23 cellular contexts compared by ENCODE assay signal in the genomic region with DNA sequence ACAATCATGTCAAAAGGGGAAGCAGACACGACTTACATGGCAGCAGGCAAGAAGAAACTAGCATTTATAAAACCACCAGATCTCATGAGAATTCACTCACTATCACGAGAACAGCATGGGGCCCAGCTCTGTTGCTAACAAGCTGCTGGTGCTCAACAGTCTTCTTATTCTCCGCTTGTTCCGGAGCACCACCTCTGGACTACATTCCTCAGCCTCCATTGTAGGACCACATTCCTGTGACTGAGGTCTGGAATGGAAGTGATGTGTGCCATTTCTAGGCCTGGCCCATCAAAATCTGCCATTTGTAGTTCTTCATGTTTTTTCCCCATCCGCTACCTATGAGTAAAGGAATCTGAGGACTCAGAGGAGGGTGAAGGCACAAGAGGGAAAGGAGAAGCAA.
DNase-seq lines count a peak whose midpoint lies in the region; FAIRE-seq and TF ChIP-seq lines count a peak whose summit lies in the region.
"Had no signal": no experiment of that assay in that cellular context is flagged by ENCODE, and none has a peak within 500 bp of the region (broad histone marks: within the 10 kb centered on the region; RNA-seq: fewer than 3 reads in every experiment).

No MANE protein-coding gene starts in this region.

- H3K14ac ChIP-seq in H9 (ENCODE audit: insufficient read depth, low read length) (no peak overlapping the region), H1 (ENCODE audit: insufficient read length) (no peak overlapping the region), trophoblast cell (ENCODE audit: low read length) (no peak overlapping the region)

- H3K4ac ChIP-seq in H9 (ENCODE audit: low read depth, low read length) = no peak overlapping the region
- no peak overlapping the region for H3K4ac ChIP-seq in H1 (replicated peaks; ENCODE audit: insufficient read length, low read depth, low read length)
- no peak overlapping the region for H3K4ac ChIP-seq in mesendoderm (ENCODE audit: low read depth, low read length)
- H3K4ac ChIP-seq in trophoblast cell (ENCODE audit: low read depth, low read length) = no peak overlapping the region

- H3K9ac ChIP-seq in H9 (ENCODE audit: extremely low read depth, insufficient read length, low read length) (no peak overlapping the region), H1 (replicated peaks in 1 of 4; ENCODE audit: extremely low read depth in 1 of 4, low read depth in 3 of 4, low read length in 3 of 4) (no peak overlapping the region), mesendoderm (ENCODE audit: low read length) (no peak overlapping the region), trophoblast cell (ENCODE audit: low read length) (no peak overlapping the region)
- H3K9ac ChIP-seq: BLaER1 treated with 17β-estradiol and CSF1 and Interleukin-3, amounts not matched to agents 10 nM and 100 nM had no signal

- peaks cover 5 to 9% of the 10 kb centered on the region in 2 experiments for H3K4me1 Mint-ChIP-seq in H9
- H3K4me1 Mint-ChIP-seq: B cell had no signal

- H3K27me3 Mint-ChIP-seq in H9 (ENCODE audit: low read depth) = no peaks in the 10 kb centered on the region
- H3K27me3 Mint-ChIP-seq: B cell; CD4-positive, alpha-beta T cell had no signal

- H3K79me2 ChIP-seq in H9 (ENCODE audit: insufficient read depth, low read length) (no peaks in the 10 kb centered on the region), H1 (ENCODE audit: control insufficient read depth in 1 of 2, insufficient read depth in 2 of 2, low read length in 2 of 2) (no peaks in the 10 kb centered on the region), mesendoderm (ENCODE audit: control insufficient read depth, insufficient read depth, low read length) (no peaks in the 10 kb centered on the region), trophoblast cell (ENCODE audit: control insufficient read depth, insufficient read depth, low read length, poor library complexity) (no peaks in the 10 kb centered on the region)

- H3K9me3 ChIP-seq in H9 (ENCODE audit: control insufficient read depth, low read depth, low read length) (no peaks in the 10 kb centered on the region), H1 (ENCODE audit: insufficient read depth in 2 of 2, low read depth in 1 of 2, low read length in 1 of 2) (no peaks in the 10 kb centered on the region), trophoblast cell (ENCODE audit: insufficient read depth, low read depth, low read length) (no peaks in the 10 kb centered on the region), vagina (no peaks in the 10 kb centered on the region)
- H3K9me3 ChIP-seq: A549, Caco-2 had no signal

- peaks cover 0 to 30% of the 10 kb centered on the region in 2 experiments; a peak in 3 of 5 replicates for H3K9me3 Mint-ChIP-seq in H9
- H3K9me3 Mint-ChIP-seq: CD4-positive, alpha-beta T cell; CD8-positive, alpha-beta T cell had no signal

- TF ChIP-seq EP300 in H1 (IDR thresholded peaks at IDR 0.05; ENCODE audit: borderline replicate concordance in 1 of 2, low read depth in 2 of 2, low read length in 2 of 2) = no peak

- no peak overlapping the region for H2BK120ac ChIP-seq in H9 (ENCODE audit: low read depth, low read length, poor library complexity, severe bottlenecking)
- H2BK120ac ChIP-seq in H1 (replicated peaks; ENCODE audit: low read depth, low read length) = no peak overlapping the region
- H2BK120ac ChIP-seq in mesendoderm (ENCODE audit: low read depth, low read length) = no peak overlapping the region
- H2BK120ac ChIP-seq in trophoblast cell (ENCODE audit: insufficient read depth, low read length, poor library complexity) = no peak overlapping the region

- no peak overlapping the region for H3K56ac ChIP-seq in H9 (ENCODE audit: insufficient read length, low read depth, low read length)
- no peak overlapping the region for H3K56ac ChIP-seq in H1 (replicated peaks; ENCODE audit: insufficient read length, low read depth, low read length)
- no peak overlapping the region for H3K56ac ChIP-seq in mesendoderm (ENCODE audit: low read length)

- H3K36me3 Mint-ChIP-seq in H9 (ENCODE audit: insufficient read depth in 1 of 3, low read depth in 3 of 3) = peaks cover 0 to 4% (median 0%) of the 10 kb centered on the region in 3 experiments; a peak in 1 of 7 replicates
- H3K36me3 Mint-ChIP-seq: CD8-positive, alpha-beta T cell had no signal

- H4K20me1 ChIP-seq in H9 (ENCODE audit: control insufficient read depth, insufficient read depth, insufficient read length) (no peaks in the 10 kb centered on the region), H1 (replicated peaks in 1 of 2; ENCODE audit: control insufficient read depth in 1 of 2, insufficient read depth in 2 of 2, low read length in 2 of 2) (no peaks in the 10 kb centered on the region)
- H4K20me1 ChIP-seq: BLaER1 treated with 17β-estradiol and CSF1 and Interleukin-3, amounts not matched to agents 10 nM and 100 nM had no signal

- H2BK5ac ChIP-seq in H9 (ENCODE audit: insufficient read length, low read length) = no peak overlapping the region
- H2BK5ac ChIP-seq in H1 (ENCODE audit: low read depth, low read length) = no peak overlapping the region
- H2BK5ac ChIP-seq in mesendoderm (ENCODE audit: low read length) = no peak overlapping the region
- H2BK5ac ChIP-seq in trophoblast cell (ENCODE audit: low read depth, low read length, poor library complexity) = no peak overlapping the region

- H2AK5ac ChIP-seq in H9 (ENCODE audit: insufficient read length, low read length) = no peak overlapping the region
- no peak overlapping the region for H2AK5ac ChIP-seq in H1 (ENCODE audit: low read depth, low read length)
- H2AK5ac ChIP-seq in mesendoderm (ENCODE audit: low read length) = no peak overlapping the region
- no peak overlapping the region for H2AK5ac ChIP-seq in trophoblast cell (ENCODE audit: low read length)

- POLR2A ChIA-PET in H1 (lab: Charles Lee; ENCODE audit: partially characterized antibody) = no interaction called here

- H3K23ac ChIP-seq in H9 (ENCODE audit: insufficient read length, low read depth, low read length) = no peak overlapping the region
- no peak overlapping the region for H3K23ac ChIP-seq in H1 (ENCODE audit: insufficient read length)
- no peak overlapping the region for H3K23ac ChIP-seq in mesendoderm (ENCODE audit: low read length)
- H3K23ac ChIP-seq in trophoblast cell (ENCODE audit: low read length) = no peak overlapping the region

- H3K27ac ChIP-seq in H9 (ENCODE audit: insufficient read length, low read depth, low read length) (no peak overlapping the region), H1 (ENCODE audit: low read depth, low read length) (no peak overlapping the region), mesendoderm (ENCODE audit: low read depth, low read length) (no peak overlapping the region), trophoblast cell (ENCODE audit: low read depth, low read length) (no peak overlapping the region), vagina (no peak overlapping the region)
- H3K27ac ChIP-seq: A549; BLaER1 treated with 17β-estradiol and CSF1 and Interleukin-3, amounts not matched to agents 10 nM and 100 nM; C4-2B had no signal

- H4K8ac ChIP-seq in H9 (replicated peaks; ENCODE audit: insufficient read length, low read depth, low read length) (no peak overlapping the region), H1 (ENCODE audit: extremely low read depth, insufficient read depth, low read length) (no peak overlapping the region), mesendoderm (ENCODE audit: low read depth, low read length) (no peak overlapping the region), trophoblast cell (ENCODE audit: low read depth, low read length) (no peak overlapping the region)

- H4K5ac ChIP-seq in H9 (ENCODE audit: insufficient read length, low read depth, low read length) (no peak overlapping the region), H1 (ENCODE audit: insufficient read length, low read depth, low read length) (no peak overlapping the region), mesendoderm (ENCODE audit: low read length) (no peak overlapping the region)

- H2BK20ac ChIP-seq in H9 (ENCODE audit: low read depth, low read length, poor library complexity, severe bottlenecking) = no peak overlapping the region
- no peak overlapping the region for H2BK20ac ChIP-seq in H1 (ENCODE audit: low read length)

- H3K4me3 ChIP-seq in H1 (ENCODE audit: extremely low read depth in 1 of 4, insufficient read depth in 2 of 4, low read depth in 3 of 4, low read length in 4 of 4) (no peak overlapping the region), mesendoderm (ENCODE audit: low read length) (no peak overlapping the region), trophoblast cell (ENCODE audit: low read depth, low read length) (no peak overlapping the region), vagina (no peak overlapping the region)
- H3K4me3 ChIP-seq: A549; BLaER1 treated with 17β-estradiol and CSF1 and Interleukin-3, amounts not matched to agents 10 nM and 100 nM had no signal

- 0 out of 2 replicates have a peak overlapping the region, but pooled peaks have one; percentile 44 for H2BK15ac ChIP-seq in H9 (ENCODE audit: low read depth, low read length)
- H2BK15ac ChIP-seq in H1 (ENCODE audit: low read length) = no peak overlapping the region
- H2BK15ac ChIP-seq in mesendoderm (replicated peaks; ENCODE audit: low read depth) = no peak overlapping the region

- H3K36me3 ChIP-seq in H1 (ENCODE audit: control insufficient read depth in 2 of 4, insufficient read depth in 4 of 4, low read length in 3 of 4) = no peaks in the 10 kb centered on the region
- H3K36me3 ChIP-seq in mesendoderm (ENCODE audit: control insufficient read depth, insufficient read depth, low read length) = no peaks in the 10 kb centered on the region
- no peaks in the 10 kb centered on the region for H3K36me3 ChIP-seq in trophoblast cell (ENCODE audit: control insufficient read depth in 1 of 2, insufficient read depth in 2 of 2, low read length in 2 of 2)
- H3K36me3 ChIP-seq in vagina = no peaks in the 10 kb centered on the region
- H3K36me3 ChIP-seq: BLaER1 treated with 17β-estradiol and CSF1 and Interleukin-3, amounts not matched to agents 10 nM and 100 nM had no signal

- peak; percentile 70 for FAIRE-seq in H1 (lab: Jason Lieb, UNC)
- FAIRE-seq: A549, G401.6, GM12891, GM19239 had no signal

- WGBS in H9 (ENCODE audit: extremely low coverage, insufficient read length, low lambda C conversion rate) = no CpG with 5 or more reads among the region's 5 CpGs
- WGBS in H1 (ENCODE audit: extremely low coverage in 1 of 2, insufficient coverage in 1 of 2, insufficient read length in 1 of 2, insufficient replicate concordance in 2 of 2, low coverage in 1 of 2, low lambda C conversion rate in 2 of 2, missing lambda C conversion rate in 1 of 2), 2 experiments = 84% methylated on average over 5 of the region's 5 CpGs; no CpG with 5 or more reads in 1 of the 2 experiments
- no CpG with 5 or more reads among the region's 5 CpGs for WGBS in mesendoderm (ENCODE audit: extremely low coverage, insufficient coverage, low lambda C conversion rate)
- no CpG with 5 or more reads among the region's 5 CpGs for WGBS in trophoblast cell (ENCODE audit: extremely low coverage, insufficient coverage, insufficient read length)

- H4K12ac ChIP-seq in trophoblast cell (ENCODE audit: low read depth, low read length) = no peak overlapping the region

- no peak for TF ChIP-seq RAD21 in H1 (IDR thresholded peaks at IDR 0.05 in 1 of 2, conservative IDR thresholded peaks at IDR 0.05 in 1 of 2; ENCODE audit: low read depth in 2 of 2, low read length in 2 of 2)

- H2BK12ac ChIP-seq in H9 (ENCODE audit: insufficient read length, low read depth, low read length) (no peak overlapping the region), H1 (ENCODE audit: low read depth, low read length) (no peak overlapping the region), trophoblast cell (ENCODE audit: low read length) (no peak overlapping the region)

- H4K91ac ChIP-seq in H9 (ENCODE audit: insufficient read length, low read depth, low read length) (no peak overlapping the region), H1 (replicated peaks; ENCODE audit: insufficient read length, low read length) (no peak overlapping the region), trophoblast cell (ENCODE audit: low read depth, low read length) (no peak overlapping the region)

- CTCF ChIA-PET in H1 (lab: Charles Lee; ENCODE audit: partially characterized antibody) = interaction anchor here (0.6 kb wide), 1 partner anchor 115 kb away, joined by 4 read pairs; no protein-coding TSS in a partner anchor

- H3K79me1 ChIP-seq in H9 (ENCODE audit: insufficient read depth, low read depth, low read length, poor library complexity, severe bottlenecking) (no peaks in the 10 kb centered on the region), H1 (ENCODE audit: low read depth, low read length) (no peaks in the 10 kb centered on the region), mesendoderm (ENCODE audit: low read length) (no peaks in the 10 kb centered on the region), trophoblast cell (ENCODE audit: low read length) (no peaks in the 10 kb centered on the region)

- no peak for DNase-seq in H9
- DNase-seq in H1 (ENCODE audit: low read depth in 1 of 2, low spot score in 2 of 2) = no peak
- DNase-seq in mesendoderm = peak; percentile 18
- DNase-seq in trophoblast cell = peak; percentile 1 to 61
- no peak for DNase-seq in vagina (ENCODE audit: extremely low spot score in 2 of 2)
- no peak for DNase-seq in LoVo (ENCODE audit: low spot score)
- no peak for DNase-seq in DMS79 treated with DMSO at 0.1 percent for 48 hours (lab: John Stamatoyannopoulos, UW)
- DNase-seq in epidermal melanocyte (ENCODE audit: insufficient read length, low spot score) = no peak
- DNase-seq: AML-193; Caco-2; Calu3; CD4-positive, alpha-beta T cell; CD8-positive, alpha-beta T cell; DND-41; EL; GF-D8 had no signal

- TF ChIP-seq POLR2A in H1 (IDR thresholded peaks at IDR 0.05; ENCODE audit: control extremely low read depth in 1 of 2, low read depth in 2 of 2, low read length in 2 of 2) = no peak
- TF ChIP-seq POLR2A in vagina (IDR thresholded peaks at IDR 0.05) = no peak

- H3K23me2 ChIP-seq in H9 (ENCODE audit: insufficient read length, low read depth, low read length, poor library complexity, severe bottlenecking) (no peaks in the 10 kb centered on the region), H1 (ENCODE audit: low read depth, low read length) (no peaks in the 10 kb centered on the region)

- H3K4me2 ChIP-seq in H9 (ENCODE audit: insufficient read depth, insufficient read length, low read length) (no peak overlapping the region), H1 (ENCODE audit: insufficient read depth in 1 of 2, low read depth in 2 of 2, low read length in 2 of 2) (no peak overlapping the region), mesendoderm (ENCODE audit: low read length) (no peak overlapping the region), trophoblast cell (ENCODE audit: low read length) (no peak overlapping the region)
- H3K4me2 ChIP-seq: A549; BLaER1 treated with 17β-estradiol and CSF1 and Interleukin-3, amounts not matched to agents 10 nM and 100 nM had no signal

- H3K4me3 Mint-ChIP-seq in H9 = no peak overlapping the region
- H3K4me3 Mint-ChIP-seq: B cell; CD4-positive, alpha-beta T cell; CD8-positive, alpha-beta T cell had no signal

- H3K18ac ChIP-seq in H9 (ENCODE audit: insufficient read length, low read depth, low read length) (no peak overlapping the region), H1 (ENCODE audit: extremely low read depth, low read length) (no peak overlapping the region), mesendoderm (ENCODE audit: low read length) (no peak overlapping the region), trophoblast cell (ENCODE audit: low read length) (no peak overlapping the region)

- TF ChIP-seq CTCF in H9 (conservative IDR thresholded peaks at IDR 0.05) (no peak), H1 (IDR thresholded peaks at IDR 0.05; ENCODE audit: control extremely low read depth in 1 of 3, insufficient read depth in 1 of 3, low read depth in 1 of 3, low read length in 3 of 3) (no peak), vagina (IDR thresholded peaks at IDR 0.05) (no peak)

- no peaks in the 10 kb centered on the region; the same call in 1 of the 2 replicates for H3K4me1 ChIP-seq in H9 (ENCODE audit: insufficient read depth, low read length)
- no peaks in the 10 kb centered on the region for H3K4me1 ChIP-seq in H1 (replicated peaks in 1 of 4; ENCODE audit: control insufficient read depth in 3 of 4, insufficient read depth in 4 of 4, low read length in 3 of 4)
- H3K4me1 ChIP-seq in mesendoderm (ENCODE audit: control insufficient read depth, low read depth, low read length) = no peaks in the 10 kb centered on the region
- H3K4me1 ChIP-seq in trophoblast cell (ENCODE audit: control insufficient read depth in 1 of 2, insufficient read depth in 2 of 2, low read length in 2 of 2) = no peaks in the 10 kb centered on the region
- H3K4me1 ChIP-seq in vagina = no peaks in the 10 kb centered on the region
- H3K4me1 ChIP-seq: A549; BLaER1 treated with 17β-estradiol and CSF1 and Interleukin-3, amounts not matched to agents 10 nM and 100 nM; Caco-2 had no signal

- H3K27me3 ChIP-seq in H9 (ENCODE audit: insufficient read depth, low read length) (no peaks in the 10 kb centered on the region), H1 (replicated peaks in 1 of 4; ENCODE audit: control insufficient read depth in 3 of 4, extremely low read depth in 1 of 4, insufficient read depth in 3 of 4, low read length in 3 of 4) (no peaks in the 10 kb centered on the region), mesendoderm (ENCODE audit: insufficient read depth, low read length, poor library complexity) (no peaks in the 10 kb centered on the region), trophoblast cell (ENCODE audit: insufficient read depth, low read length) (no peaks in the 10 kb centered on the region), vagina (no peaks in the 10 kb centered on the region)
- H3K27me3 ChIP-seq: BLaER1 treated with 17β-estradiol and CSF1 and Interleukin-3, amounts not matched to agents 10 nM and 100 nM had no signal

- intact Hi-C loops in vagina (cut with DNase I) = no loop called here

- no peak overlapping the region for H2AFZ ChIP-seq in H9 (ENCODE audit: low read length)
- no peak overlapping the region for H2AFZ ChIP-seq in H1 (ENCODE audit: low read length)
- no peak overlapping the region for H2AFZ ChIP-seq in trophoblast cell (ENCODE audit: insufficient read depth, low read length, poor library complexity)

- H3K27ac Mint-ChIP-seq in H9 = no peak overlapping the region
- H3K27ac Mint-ChIP-seq: B cell; CD4-positive, alpha-beta T cell; CD8-positive, alpha-beta T cell had no signal

- no peak overlapping the region for H3T11ph ChIP-seq in H9 (ENCODE audit: low read length)

Comparison
In these comparisons a context has a peak if more than half of its experiments do, and no peak if none do; other contexts are left out.
1. DNase-seq: peak in mesendoderm (single experiment) and trophoblast cell (2 of 2); none in H9 (single experiment), H1 (0 of 2), vagina (0 of 2), LoVo (single experiment), DMS79 treated with DMSO at 0.1 percent for 48 hours (single experiment) and epidermal melanocyte (single experiment).